Comparison of ENCODE assay signal across 8 cellular contexts in genomic region chr11:45805305-45806071, GRCh38. TPM values are rescaled to one million over a fixed set of nuclear protein-coding genes. Genes with fewer than 3 reads are reported as not detected.
DNase-seq lines count a peak whose midpoint lies in the region; ATAC-seq and TF ChIP-seq lines count a peak whose summit lies in the region.

No MANE protein-coding gene starts in this region.

- peak overlapping the region; percentile 99 for H3K4me2 ChIP-seq in SU-DHL-6 (ENCODE audit: low read depth, low read length, poor library complexity, severe bottlenecking)

- H3K4me1 ChIP-seq in esophagus muscularis mucosa: peaks cover 28 to 54% (median 44%) of the 10 kb centered on the region in 4 donors

- POLR2A ChIA-PET in naive thymus-derived CD8-positive, alpha-beta T cell (lab: Charles Lee): interaction anchor here (0.6 to 2.3 kb wide), 4 partner anchors 8 to 41 kb away, joined by 4 to 20 read pairs (median 6); partner anchors contain the start of gene CRY2

- H3K4me3 ChIP-seq in AG10803 (ENCODE audit: low read length): peak overlapping the region; percentile 90
- H3K4me3 ChIP-seq in SU-DHL-6 (ENCODE audit: insufficient read depth, low read length, poor library complexity, severe bottlenecking): peak overlapping the region; percentile 96
- H3K4me3 ChIP-seq in esophagus muscularis mucosa: peak overlapping the region; percentile 78 to 90 (median 86)

- H3F3A ChIP-seq in SU-DHL-6 (ENCODE audit: insufficient read depth): no peaks in the 10 kb centered on the region

- H3K9me3 Mint-ChIP-seq in naive thymus-derived CD8-positive, alpha-beta T cell: peaks cover 0 to 6% (median 0%) of the 10 kb centered on the region in 9 donors

- H3K79me2 ChIP-seq in SU-DHL-6 (ENCODE audit: insufficient read depth, low read length): peaks cover 5% of the 10 kb centered on the region; the same call in 1 of the 2 replicates

- peak overlapping the region; percentile 99 for H2AFZ ChIP-seq in SU-DHL-6 (ENCODE audit: low read depth, low read length, severe bottlenecking)

- no peaks in the 10 kb centered on the region for H3K36me3 ChIP-seq in SU-DHL-6 (ENCODE audit: low read length)
- peaks cover 0 to 27% (median 21%) of the 10 kb centered on the region in 4 donors for H3K36me3 ChIP-seq in esophagus muscularis mucosa

- H3K27ac ChIP-seq in SU-DHL-6 (ENCODE audit: low read depth, low read length): no peak overlapping the region
- H3K27ac ChIP-seq in esophagus muscularis mucosa (replicated peaks in 1 of 4): peak overlapping the region; percentile 86 to 94 (median 93)

- WGBS in esophagus muscularis mucosa: 7% methylated on average over 16 of the region's 29 CpGs

- H3K27ac Mint-ChIP-seq in naive thymus-derived CD8-positive, alpha-beta T cell: peak overlapping the region; percentile 86 to 96 (median 92)

- intact Hi-C loops in esophagus muscularis mucosa (cut with DNase I): loop anchor here (5.0 kb wide), 1 partner anchor 37 kb away; no protein-coding TSS in a partner anchor

- DNase-seq in AG10803 (ENCODE audit: low read depth): peak; percentile 78
- DNase-seq in esophagus muscularis mucosa (ENCODE audit: extremely low spot score): no peak
- peak in 1 of 10 donors; percentile 69 for DNase-seq in naive thymus-derived CD8-positive, alpha-beta T cell
- no peak for DNase-seq in NCI-H510A (lab: John Stamatoyannopoulos, UW)
- DNase-seq in activated CD4-positive, CD25-positive, alpha-beta regulatory T cell treated with anti-CD3 and anti-CD28 coated beads, Interleukin-2, amount 50 U/mL, for 72 hours: no peak

- H3K4me3 Mint-ChIP-seq in naive thymus-derived CD8-positive, alpha-beta T cell: peak overlapping the region; percentile 89 to 98 (median 92)

- H3K27me3 ChIP-seq in SU-DHL-6 (ENCODE audit: low read length) (no peaks in the 10 kb centered on the region), esophagus muscularis mucosa (no peaks in the 10 kb centered on the region)

- TF ChIP-seq POLR2A in esophagus muscularis mucosa (IDR thresholded peaks at IDR 0.05; ENCODE audit: low read depth): no peak

- ATAC-seq in GM18858 (IDR thresholded peaks at IDR 0.05; ENCODE audit: unreplicated experiment): peak; percentile 8
- ATAC-seq in HG03439 (IDR thresholded peaks at IDR 0.05; ENCODE audit: unreplicated experiment): peak; percentile 20
- peak; percentile 44 to 56 for ATAC-seq in naive thymus-derived CD8-positive, alpha-beta T cell

- no peaks in the 10 kb centered on the region for H3K9me3 ChIP-seq in SU-DHL-6 (ENCODE audit: insufficient read depth, low read length)
- H3K9me3 ChIP-seq in esophagus muscularis mucosa: no peaks in the 10 kb centered on the region

- peak overlapping the region; percentile 80 for H3K9ac ChIP-seq in SU-DHL-6 (ENCODE audit: low read length)

- no peaks in the 10 kb centered on the region for H3K27me3 Mint-ChIP-seq in naive thymus-derived CD8-positive, alpha-beta T cell

- H3K9me2 ChIP-seq in SU-DHL-6 (replicated peaks; ENCODE audit: insufficient read depth, low read length): no peaks in the 10 kb centered on the region

- peaks cover 20 to 53% (median 52%) of the 10 kb centered on the region in 4 donors for H3K4me1 Mint-ChIP-seq in naive thymus-derived CD8-positive, alpha-beta T cell

- no peaks in the 10 kb centered on the region for H4K20me1 ChIP-seq in SU-DHL-6 (ENCODE audit: low read depth, low read length)

- TF ChIP-seq CTCF in AG10803 (conservative IDR thresholded peaks at IDR 0.05; ENCODE audit: low read length) (no peak), SU-DHL-6 (IDR thresholded peaks at IDR 0.05; ENCODE audit: insufficient read depth, low read length, poor library complexity, severe bottlenecking) (no peak), esophagus muscularis mucosa (IDR thresholded peaks at IDR 0.05) (no peak)

- H3K36me3 Mint-ChIP-seq in naive thymus-derived CD8-positive, alpha-beta T cell: peaks cover 0 to 7% (median 0%) of the 10 kb centered on the region in 3 donors

- no peak for TF ChIP-seq EP300 in esophagus muscularis mucosa (IDR thresholded peaks at IDR 0.05)

RNA-seq across cellular contexts. Expression of gene SLC35C1, which starts 0.5 kb away (rescaled TPM):
- total RNA-seq in esophagus muscularis mucosa: 10 to 100 TPM in 3 of 4 donors, 1 to 10 TPM in 1; 9.6 to 18.0 (median 13.1) TPM
- total RNA-seq in naive thymus-derived CD8-positive, alpha-beta T cell: 10 to 100 TPM; 11.8 to 12.3 TPM
- polyA plus RNA-seq in naive thymus-derived CD8-positive, alpha-beta T cell: 10 to 100 TPM in 1 of 3 donors, 1 to 10 TPM in 2; 5.6 to 10.0 (median 8.4) TPM

RNA-seq across cellular contexts. Expression of gene CRY2, which starts 41.8 kb away (rescaled TPM):
- total RNA-seq in esophagus muscularis mucosa: 10 to 100 TPM; 32.0 to 57.6 (median 49.7) TPM
- 10 to 100 TPM; 59.5 to 64.5 TPM for total RNA-seq in naive thymus-derived CD8-positive, alpha-beta T cell
- polyA plus RNA-seq in naive thymus-derived CD8-positive, alpha-beta T cell: 10 to 100 TPM; 24.3 to 33.4 (median 30.3) TPM
